ENCODE assay signal across 8 cellular contexts in genomic region chr1:38652217-38652616, GRCh38.
"Had no signal": no experiment of that assay in that cellular context is flagged by ENCODE, and none has a peak within 500 bp of the region (broad histone marks: within the 10 kb centered on the region; RNA-seq: fewer than 3 reads in every experiment).

No MANE protein-coding gene starts in this region.

- FAIRE-seq: G401.6, GM12878, GM12891, GM12892, GM18507, GM19239 had no signal

- H3K4me3 ChIP-seq: GM12878 had no signal

- DNase-seq: GDM1, GF-D8 had no signal

- ATAC-seq: GM12878 had no signal
